ENCODE assay signal across 7 cellular contexts in genomic region chr19:12789098-12789903, GRCh38. TPM values are rescaled to one million over a fixed set of nuclear protein-coding genes. Genes with fewer than 3 reads are reported as not detected.
DNase-seq lines count a peak whose midpoint lies in the region; ATAC-seq, FAIRE-seq and TF ChIP-seq lines count a peak whose summit lies in the region.

No MANE protein-coding gene starts in this region.

- ATAC-seq in body of pancreas: peak; percentile 1
- ATAC-seq in HepG2: peak; percentile 14
- ATAC-seq in HG02678 (IDR thresholded peaks at IDR 0.05; ENCODE audit: unreplicated experiment): no peak

- no peak for TF ChIP-seq RAD21 in HepG2 (CRISPR knock-in tag; IDR thresholded peaks at IDR 0.05)

- H3K9me3 ChIP-seq in HUES64 (ENCODE audit: insufficient read depth, low read depth, low read length) (no peaks in the 10 kb centered on the region), body of pancreas (no peaks in the 10 kb centered on the region), HepG2 (ENCODE audit: low read length) (no peaks in the 10 kb centered on the region), testis (no peaks in the 10 kb centered on the region)

- peaks cover 8% of the 10 kb centered on the region for H3K79me2 ChIP-seq in HepG2 (ENCODE audit: insufficient read depth, low read length)

- no TSS peak for BruUV-seq in HepG2 (replicated peaks; lab: Mats Ljungman, UMichigan)

- H3K4me3 ChIP-seq in HUES64 (ENCODE audit: low read length) (peak overlapping the region; percentile 73), body of pancreas (no peak overlapping the region), HepG2 (replicated peaks in 1 of 3; ENCODE audit: insufficient read depth in 1 of 3, low read depth in 2 of 3, low read length in 3 of 3) (peak overlapping the region; percentile 47 to 87 (median 60)), testis (peak overlapping the region; percentile 60 to 88)

- WGBS in HUES64: 3% methylated on average over 46 of the region's 46 CpGs
- WGBS in body of pancreas, 2 donors: 6 to 8% methylated on average over 4 to 39 of the region's 46 CpGs
- WGBS in HepG2 (ENCODE audit: low lambda C conversion rate): 2% methylated on average over 8 of the region's 46 CpGs
- WGBS in testis, 2 donors: 2% methylated on average over 9 to 15 of the region's 46 CpGs

- TF ChIP-seq POLR2A in body of pancreas (IDR thresholded peaks at IDR 0.05): no peak
- TF ChIP-seq POLR2A in HepG2 (IDR thresholded peaks at IDR 0.05; ENCODE audit: insufficient read depth in 1 of 2, low read depth in 2 of 2, low read length in 2 of 2): peak in 1 of 2 experiments; percentile 46; a peak in 2 of 4 replicates
- no peak for TF ChIP-seq POLR2A in testis (IDR thresholded peaks at IDR 0.05)

- H2AFZ ChIP-seq in HepG2 (ENCODE audit: low read length): no peak overlapping the region

- H3K9ac ChIP-seq in HUES64 (ENCODE audit: low read depth, low read length) (peak overlapping the region; percentile 14; the same call in 1 of the 2 replicates), HepG2 (ENCODE audit: insufficient read depth, low read depth, low read length) (peak overlapping the region; percentile 89)

- H3K4me1 ChIP-seq in HUES64 (ENCODE audit: insufficient read depth, low read length) (peaks cover 29% of the 10 kb centered on the region), body of pancreas (peaks cover 70% of the 10 kb centered on the region), HepG2 (ENCODE audit: insufficient read depth, low read length) (peaks cover 66% of the 10 kb centered on the region), testis (peaks cover 51% of the 10 kb centered on the region)

- in situ Hi-C loops in HepG2 (cut with HindIII; ENCODE audit: extremely low pct_ligation_motif_present, low pct_unique_long_range_greater_than_20kb): no loop called here

- peaks cover 28% of the 10 kb centered on the region for H3K27me3 ChIP-seq in HUES64 (ENCODE audit: insufficient read depth, low read length)
- no peaks in the 10 kb centered on the region for H3K27me3 ChIP-seq in body of pancreas
- H3K27me3 ChIP-seq in HepG2 (ENCODE audit: control insufficient read depth in 1 of 2, insufficient read depth in 2 of 2, low read length in 2 of 2): no peaks in the 10 kb centered on the region; a peak in 2 of 5 replicates
- no peaks in the 10 kb centered on the region for H3K27me3 ChIP-seq in testis

- CTCF ChIA-PET in HepG2 (lab: Yijun Ruan, JAX; ENCODE audit: low intra/inter-chr PET ratio, low total read pairs): interaction anchor here (1.4 kb wide), 1 partner anchor 11 kb away, joined by 4 read pairs; no protein-coding TSS in a partner anchor

- intact Hi-C loops in body of pancreas (cut with DNase I): no loop called here
- intact Hi-C loops in HepG2 (cut with micrococcal nuclease; ENCODE audit: unreplicated experiment): no loop called here
- intact Hi-C loops in testis (cut with DNase I; ENCODE audit: low total_unique reads): no loop called here

- POLR2A ChIA-PET in HepG2 (lab: Yijun Ruan, JAX): interaction anchor here (1.4 to 1.9 kb wide), 3 partner anchors 11 to 66 kb away, joined by 4 to 21 read pairs (median 8); partner anchors contain the start of genes GET3 and TNPO2

- peak; percentile 13 for DNase-seq in GF-D8 (lab: John Stamatoyannopoulos, UW)
- DNase-seq in body of pancreas: no peak
- no peak for DNase-seq in HepG2 (ENCODE audit: low spot score)
- DNase-seq in testis: no peak
- DNase-seq in activated CD8-positive, alpha-beta memory T cell treated with anti-CD3 and anti-CD28 coated beads, Interleukin-2, amount 50 U/mL, for 48 hours: no peak

- no peak for FAIRE-seq in HepG2 (lab: Jason Lieb, UNC)

- TF ChIP-seq CTCF in body of pancreas (IDR thresholded peaks at IDR 0.05) (no peak), HepG2 (CRISPR knock-in tag; IDR thresholded peaks at IDR 0.05) (no peak), testis (IDR thresholded peaks at IDR 0.05) (no peak)

- H3K27ac ChIP-seq in HUES64 (ENCODE audit: low read depth, low read length) (peak overlapping the region; percentile 75), body of pancreas (peak overlapping the region; percentile 94 to 100 (median 98)), HepG2 (ENCODE audit: extremely low read length, insufficient read depth, low read length) (peak overlapping the region; percentile 59), testis (peak overlapping the region; percentile 93 to 98)

- TF ChIP-seq EP300 in HepG2 (IDR thresholded peaks at IDR 0.05; ENCODE audit: low read depth in 2 of 2, low read length in 2 of 2): 0 out of 4 replicates have a peak, but pooled peaks of 1 of the 2 experiments have one; percentile 29
- TF ChIP-seq EP300 in HepG2 (CRISPR knock-in tag; IDR thresholded peaks at IDR 0.05; ENCODE audit: borderline replicate concordance): no peak

- H3K36me3 ChIP-seq in HUES64 (ENCODE audit: insufficient read depth, low read length) (no peaks in the 10 kb centered on the region), body of pancreas (replicated peaks in 1 of 2; ENCODE audit: insufficient read depth in 1 of 2, low read depth in 2 of 2) (no peaks in the 10 kb centered on the region), HepG2 (replicated peaks in 1 of 2; ENCODE audit: control insufficient read depth in 1 of 2, insufficient read depth in 2 of 2, low read length in 2 of 2) (no peaks in the 10 kb centered on the region), testis (ENCODE audit: low read depth, missing control alignments) (no peaks in the 10 kb centered on the region)

- H4K20me1 ChIP-seq in HepG2 (ENCODE audit: insufficient read depth, low read length): no peaks in the 10 kb centered on the region

- peak overlapping the region; percentile 99 for H3K4me2 ChIP-seq in HepG2 (ENCODE audit: low read depth, low read length)

RNA-seq across cellular contexts. Expression of gene JUNB, which starts 2.0 kb away (rescaled TPM):
- polyA plus RNA-seq in HUES64 (2013, experiment 1 of 2): 2.4 TPM
- 3.6 TPM for polyA plus RNA-seq in HUES64 (2013, experiment 2 of 2)
- total RNA-seq in body of pancreas: 100 to 1,000 TPM; 219 to 485 TPM
- total RNA-seq in HepG2 (2016; rRNA removed; fragmentation: Illumina TruSeq; extraction: Trizol): 4.9 and 7.7 TPM in 2 replicates
- total RNA-seq in HepG2 (2016; cell fraction: cytosol; rRNA removed; fragmentation: Illumina TruSeq; extraction: Trizol; ENCODE audit: low read depth): 3.3 and 3.8 TPM in 2 replicates
- total RNA-seq in HepG2 (2016; cell fraction: insoluble cytoplasmic fraction; rRNA removed; fragmentation: Illumina TruSeq; extraction: Trizol): 3.8 and 7.5 TPM in 2 replicates
- total RNA-seq in HepG2 (2016; cell fraction: membrane; rRNA removed; fragmentation: Illumina TruSeq; extraction: Trizol): 6.6 TPM in 2 replicates
- 7.2 and 8.6 TPM in 2 replicates for total RNA-seq in HepG2 (2016; cell fraction: nucleus; rRNA removed; fragmentation: Illumina TruSeq; extraction: Trizol)
- 8.2 and 15.9 TPM in 2 replicates for polyA plus RNA-seq in HepG2 (2011; rRNA removed)
- 10.9 and 15.9 TPM in 2 replicates for polyA plus RNA-seq in HepG2 (2011; cell fraction: cytosol; rRNA removed)
- 19.5 and 30.3 TPM in 2 replicates for polyA plus RNA-seq in HepG2 (2011; cell fraction: nucleus; rRNA removed)
- polyA plus RNA-seq in HepG2 (2012): 2.5 and 5.8 TPM in 2 replicates
- polyA plus RNA-seq in HepG2 (2016; cell fraction: cytosol; fragmentation: Illumina TruSeq; extraction: Trizol; ENCODE audit: low read depth): 2.6 and 2.8 TPM in 2 replicates
- polyA plus RNA-seq in HepG2 (2016; cell fraction: insoluble cytoplasmic fraction; fragmentation: Illumina TruSeq; extraction: Trizol; ENCODE audit: low read depth): 5.6 and 7.1 TPM in 2 replicates
- polyA plus RNA-seq in HepG2 (2016; cell fraction: membrane; fragmentation: Illumina TruSeq; extraction: Trizol; ENCODE audit: low read depth): 3.6 and 3.7 TPM in 2 replicates
- polyA plus RNA-seq in HepG2 (2016; cell fraction: nucleus; fragmentation: Illumina TruSeq; extraction: Trizol; ENCODE audit: insufficient read depth, low read depth): 15.5 and 16.4 TPM in 2 replicates
- 17.5 and 34.8 TPM in 2 replicates for polyA minus RNA-seq in HepG2 (2011; rRNA and poly(A)+ RNA removed; ENCODE audit: low replicate concordance)
- 14.3 and 14.8 TPM in 2 replicates for polyA minus RNA-seq in HepG2 (2011; cell fraction: cytosol; rRNA and poly(A)+ RNA removed)
- 7.0 and 8.7 TPM in 2 replicates for polyA minus RNA-seq in HepG2 (2011; cell fraction: nucleus; rRNA and poly(A)+ RNA removed)
- total RNA-seq in testis: 100 to 1,000 TPM in 1 of 2 donors, 10 to 100 TPM in 1; 75.9 to 143 TPM
- polyA plus RNA-seq in testis (ENCODE audit: insufficient read depth, low read depth, low replicate concordance): 54.5 TPM

RNA-seq across cellular contexts. Expression of gene PRDX2, which starts 12.3 kb away (rescaled TPM):
- 317 TPM for polyA plus RNA-seq in HUES64 (2013, experiment 1 of 2)
- 333 TPM for polyA plus RNA-seq in HUES64 (2013, experiment 2 of 2)
- total RNA-seq in body of pancreas: 100 to 1,000 TPM; 105 to 146 TPM
- 381 and 425 TPM in 2 replicates for total RNA-seq in HepG2 (2016; rRNA removed; fragmentation: Illumina TruSeq; extraction: Trizol)
- total RNA-seq in HepG2 (2016; cell fraction: cytosol; rRNA removed; fragmentation: Illumina TruSeq; extraction: Trizol; ENCODE audit: low read depth): 76.3 and 78.7 TPM in 2 replicates
- 372 and 392 TPM in 2 replicates for total RNA-seq in HepG2 (2016; cell fraction: insoluble cytoplasmic fraction; rRNA removed; fragmentation: Illumina TruSeq; extraction: Trizol)
- total RNA-seq in HepG2 (2016; cell fraction: membrane; rRNA removed; fragmentation: Illumina TruSeq; extraction: Trizol): 80.0 and 92.1 TPM in 2 replicates
- 155 and 156 TPM in 2 replicates for total RNA-seq in HepG2 (2016; cell fraction: nucleus; rRNA removed; fragmentation: Illumina TruSeq; extraction: Trizol)
- 218 and 238 TPM in 2 replicates for polyA plus RNA-seq in HepG2 (2011; rRNA removed)
- polyA plus RNA-seq in HepG2 (2011; cell fraction: cytosol; rRNA removed): 353 and 456 TPM in 2 replicates
- 218 and 223 TPM in 2 replicates for polyA plus RNA-seq in HepG2 (2011; cell fraction: nucleus; rRNA removed)
- 295 and 301 TPM in 2 replicates for polyA plus RNA-seq in HepG2 (2012)
- 101 and 108 TPM in 2 replicates for polyA plus RNA-seq in HepG2 (2016; cell fraction: cytosol; fragmentation: Illumina TruSeq; extraction: Trizol; ENCODE audit: low read depth)
- 447 and 526 TPM in 2 replicates for polyA plus RNA-seq in HepG2 (2016; cell fraction: insoluble cytoplasmic fraction; fragmentation: Illumina TruSeq; extraction: Trizol; ENCODE audit: low read depth)
- 92.7 and 94.2 TPM in 2 replicates for polyA plus RNA-seq in HepG2 (2016; cell fraction: membrane; fragmentation: Illumina TruSeq; extraction: Trizol; ENCODE audit: low read depth)
- 277 and 282 TPM in 2 replicates for polyA plus RNA-seq in HepG2 (2016; cell fraction: nucleus; fragmentation: Illumina TruSeq; extraction: Trizol; ENCODE audit: insufficient read depth, low read depth)
- 319 and 512 TPM in 2 replicates for polyA minus RNA-seq in HepG2 (2011; rRNA and poly(A)+ RNA removed; ENCODE audit: low replicate concordance)
- polyA minus RNA-seq in HepG2 (2011; cell fraction: cytosol; rRNA and poly(A)+ RNA removed): 147 and 189 TPM in 2 replicates
- 44.4 and 48.2 TPM in 2 replicates for polyA minus RNA-seq in HepG2 (2011; cell fraction: nucleus; rRNA and poly(A)+ RNA removed)
- total RNA-seq in testis: 100 to 1,000 TPM in 1 of 2 donors, 10 to 100 TPM in 1; 72.1 to 117 TPM
- 87.1 TPM for polyA plus RNA-seq in testis (ENCODE audit: insufficient read depth, low read depth, low replicate concordance)

RNA-seq across cellular contexts. Expression of gene THSD8, which starts 12.6 kb away (rescaled TPM):
- 8.9 TPM for polyA plus RNA-seq in HUES64 (2013, experiment 1 of 2)
- 15.8 TPM for polyA plus RNA-seq in HUES64 (2013, experiment 2 of 2)
- total RNA-seq in body of pancreas (not detected), HepG2 (2016; rRNA removed; fragmentation: Illumina TruSeq; extraction: Trizol) (14.9 and 23.5 TPM in 2 replicates), testis (10 to 100 TPM in 1 of 2 donors, 1 to 10 TPM in 1; 3.0 to 14.0 TPM)
- not detected in 2 replicates for total RNA-seq in HepG2 (2016; cell fraction: cytosol; rRNA removed; fragmentation: Illumina TruSeq; extraction: Trizol; ENCODE audit: low read depth)
- 11.9 and 20.6 TPM in 2 replicates for total RNA-seq in HepG2 (2016; cell fraction: insoluble cytoplasmic fraction; rRNA removed; fragmentation: Illumina TruSeq; extraction: Trizol)
- 2.6 and 4.1 TPM in 2 replicates for total RNA-seq in HepG2 (2016; cell fraction: membrane; rRNA removed; fragmentation: Illumina TruSeq; extraction: Trizol)
- total RNA-seq in HepG2 (2016; cell fraction: nucleus; rRNA removed; fragmentation: Illumina TruSeq; extraction: Trizol): 1.9 and 3.1 TPM in 2 replicates
- polyA plus RNA-seq in HepG2 (2011; rRNA removed) (4.8 and 5.2 TPM in 2 replicates), testis (ENCODE audit: insufficient read depth, low read depth, low replicate concordance) (27.9 TPM)
- polyA plus RNA-seq in HepG2 (2011; cell fraction: cytosol; rRNA removed): 1.3 TPM in 1 of 2 replicates, not detected in the other
- not detected in 2 replicates for polyA plus RNA-seq in HepG2 (2011; cell fraction: nucleus; rRNA removed)
- 2.7 and 6.2 TPM in 2 replicates for polyA plus RNA-seq in HepG2 (2012)
- 2.4 and 2.9 TPM in 2 replicates for polyA plus RNA-seq in HepG2 (2016; cell fraction: cytosol; fragmentation: Illumina TruSeq; extraction: Trizol; ENCODE audit: low read depth)
- 29.9 and 31.8 TPM in 2 replicates for polyA plus RNA-seq in HepG2 (2016; cell fraction: insoluble cytoplasmic fraction; fragmentation: Illumina TruSeq; extraction: Trizol; ENCODE audit: low read depth)
- polyA plus RNA-seq in HepG2 (2016; cell fraction: membrane; fragmentation: Illumina TruSeq; extraction: Trizol; ENCODE audit: low read depth): 4.8 and 5.8 TPM in 2 replicates
- polyA plus RNA-seq in HepG2 (2016; cell fraction: nucleus; fragmentation: Illumina TruSeq; extraction: Trizol; ENCODE audit: insufficient read depth, low read depth): 4.4 and 8.0 TPM in 2 replicates
- polyA minus RNA-seq in HepG2 (2011; rRNA and poly(A)+ RNA removed; ENCODE audit: low replicate concordance): 1.1 and 55.0 TPM in 2 replicates
- not detected in 2 replicates for polyA minus RNA-seq in HepG2 (2011; cell fraction: cytosol; rRNA and poly(A)+ RNA removed)
- polyA minus RNA-seq in HepG2 (2011; cell fraction: nucleus; rRNA and poly(A)+ RNA removed): not detected in 2 replicates

RNA-seq across cellular contexts. Expression of gene HOOK2, which starts 13.9 kb away (rescaled TPM):
- 23.3 TPM for polyA plus RNA-seq in HUES64 (2013, experiment 1 of 2)
- polyA plus RNA-seq in HUES64 (2013, experiment 2 of 2): 23.0 TPM
- 100 to 1,000 TPM; 114 to 354 TPM for total RNA-seq in body of pancreas
- 7.3 and 12.9 TPM in 2 replicates for total RNA-seq in HepG2 (2016; rRNA removed; fragmentation: Illumina TruSeq; extraction: Trizol)
- 3.3 and 3.6 TPM in 2 replicates for total RNA-seq in HepG2 (2016; cell fraction: cytosol; rRNA removed; fragmentation: Illumina TruSeq; extraction: Trizol; ENCODE audit: low read depth)
- 6.4 and 13.9 TPM in 2 replicates for total RNA-seq in HepG2 (2016; cell fraction: insoluble cytoplasmic fraction; rRNA removed; fragmentation: Illumina TruSeq; extraction: Trizol)
- total RNA-seq in HepG2 (2016; cell fraction: membrane; rRNA removed; fragmentation: Illumina TruSeq; extraction: Trizol): 2.8 and 3.5 TPM in 2 replicates
- total RNA-seq in HepG2 (2016; cell fraction: nucleus; rRNA removed; fragmentation: Illumina TruSeq; extraction: Trizol): 11.6 and 14.2 TPM in 2 replicates
- polyA plus RNA-seq in HepG2 (2011; rRNA removed): 9.2 and 11.1 TPM in 2 replicates
- polyA plus RNA-seq in HepG2 (2011; cell fraction: cytosol; rRNA removed): 4.3 and 4.7 TPM in 2 replicates
- polyA plus RNA-seq in HepG2 (2011; cell fraction: nucleus; rRNA removed): 77.7 and 77.9 TPM in 2 replicates
- polyA plus RNA-seq in HepG2 (2012): 15.8 and 16.0 TPM in 2 replicates
- polyA plus RNA-seq in HepG2 (2016; cell fraction: cytosol; fragmentation: Illumina TruSeq; extraction: Trizol; ENCODE audit: low read depth): 0.83 and 0.93 TPM in 2 replicates
- polyA plus RNA-seq in HepG2 (2016; cell fraction: insoluble cytoplasmic fraction; fragmentation: Illumina TruSeq; extraction: Trizol; ENCODE audit: low read depth): 5.4 and 6.8 TPM in 2 replicates
- 1.6 and 1.7 TPM in 2 replicates for polyA plus RNA-seq in HepG2 (2016; cell fraction: membrane; fragmentation: Illumina TruSeq; extraction: Trizol; ENCODE audit: low read depth)
- 55.0 and 69.3 TPM in 2 replicates for polyA plus RNA-seq in HepG2 (2016; cell fraction: nucleus; fragmentation: Illumina TruSeq; extraction: Trizol; ENCODE audit: insufficient read depth, low read depth)
- polyA minus RNA-seq in HepG2 (2011; rRNA and poly(A)+ RNA removed; ENCODE audit: low replicate concordance): 6.5 and 15.0 TPM in 2 replicates
- polyA minus RNA-seq in HepG2 (2011; cell fraction: cytosol; rRNA and poly(A)+ RNA removed): 3.4 and 5.3 TPM in 2 replicates
- polyA minus RNA-seq in HepG2 (2011; cell fraction: nucleus; rRNA and poly(A)+ RNA removed): 13.1 and 15.0 TPM in 2 replicates
- 10 to 100 TPM; 54.4 to 63.4 TPM for total RNA-seq in testis
- polyA plus RNA-seq in testis (ENCODE audit: insufficient read depth, low read depth, low replicate concordance): 30.0 TPM

RNA-seq across cellular contexts. Expression of gene RNASEH2A, which starts 17.1 kb away (rescaled TPM):
- 59.2 TPM for polyA plus RNA-seq in HUES64 (2013, experiment 1 of 2)
- 65.6 TPM for polyA plus RNA-seq in HUES64 (2013, experiment 2 of 2)
- total RNA-seq in body of pancreas (1 to 10 TPM; 1.3 to 6.5 TPM), HepG2 (2016; rRNA removed; fragmentation: Illumina TruSeq; extraction: Trizol) (35.8 and 44.0 TPM in 2 replicates), testis (10 to 100 TPM; 15.7 to 18.6 TPM)
- 9.6 and 10.1 TPM in 2 replicates for total RNA-seq in HepG2 (2016; cell fraction: cytosol; rRNA removed; fragmentation: Illumina TruSeq; extraction: Trizol; ENCODE audit: low read depth)
- total RNA-seq in HepG2 (2016; cell fraction: insoluble cytoplasmic fraction; rRNA removed; fragmentation: Illumina TruSeq; extraction: Trizol): 42.1 and 45.3 TPM in 2 replicates
- total RNA-seq in HepG2 (2016; cell fraction: membrane; rRNA removed; fragmentation: Illumina TruSeq; extraction: Trizol): 6.9 and 12.1 TPM in 2 replicates
- total RNA-seq in HepG2 (2016; cell fraction: nucleus; rRNA removed; fragmentation: Illumina TruSeq; extraction: Trizol): 16.9 and 20.6 TPM in 2 replicates
- polyA plus RNA-seq in HepG2 (2011; rRNA removed) (18.4 and 25.1 TPM in 2 replicates), testis (ENCODE audit: insufficient read depth, low read depth, low replicate concordance) (14.1 TPM)
- polyA plus RNA-seq in HepG2 (2011; cell fraction: cytosol; rRNA removed): 29.0 and 49.3 TPM in 2 replicates
- 16.5 and 17.7 TPM in 2 replicates for polyA plus RNA-seq in HepG2 (2011; cell fraction: nucleus; rRNA removed)
- polyA plus RNA-seq in HepG2 (2012): 14.7 and 18.3 TPM in 2 replicates
- polyA plus RNA-seq in HepG2 (2016; cell fraction: cytosol; fragmentation: Illumina TruSeq; extraction: Trizol; ENCODE audit: low read depth): 11.8 and 12.6 TPM in 2 replicates
- polyA plus RNA-seq in HepG2 (2016; cell fraction: insoluble cytoplasmic fraction; fragmentation: Illumina TruSeq; extraction: Trizol; ENCODE audit: low read depth): 51.0 and 52.7 TPM in 2 replicates
- 9.0 and 9.3 TPM in 2 replicates for polyA plus RNA-seq in HepG2 (2016; cell fraction: membrane; fragmentation: Illumina TruSeq; extraction: Trizol; ENCODE audit: low read depth)
- 31.7 and 33.2 TPM in 2 replicates for polyA plus RNA-seq in HepG2 (2016; cell fraction: nucleus; fragmentation: Illumina TruSeq; extraction: Trizol; ENCODE audit: insufficient read depth, low read depth)
- polyA minus RNA-seq in HepG2 (2011; rRNA and poly(A)+ RNA removed; ENCODE audit: low replicate concordance): 44.4 and 185 TPM in 2 replicates
- polyA minus RNA-seq in HepG2 (2011; cell fraction: cytosol; rRNA and poly(A)+ RNA removed): 18.6 and 30.1 TPM in 2 replicates
- polyA minus RNA-seq in HepG2 (2011; cell fraction: nucleus; rRNA and poly(A)+ RNA removed): 8.7 and 11.3 TPM in 2 replicates

Comparison
In these comparisons a context has a peak if more than half of its experiments do, and no peak if none do; other contexts are left out.
1. H3K4me3 ChIP-seq: peak in HUES64 (single experiment), HepG2 (3 of 3) and testis (2 of 2); none in body of pancreas (0 of 2).
2. RNA of gene JUNB, which starts 2.0 kb away (total RNA-seq): 219 to 485 TPM in body of pancreas and 75.9 to 143 TPM in testis; 3.3 to 8.6 TPM in HepG2; every median in the first group is over 4 times any median in the second.
3. Peak in every context shown above with its lines, with median percentiles within 50 percentile points of each other: H3K27ac ChIP-seq.